1 cellular context compared by ENCODE assay signal in genomic region chr3:177196473-177197040, GRCh38.
TF ChIP-seq lines count a peak whose summit lies in the region.

No MANE protein-coding gene starts in this region.

TF ChIP-seq in GM23338, 12 proteins besides CTCF, POLR2A, EP300 and RAD21 (continued from another document):
- TF ChIP-seq ZNF462 (CRISPR knock-in tag; IDR thresholded peaks at IDR 0.05) = no peak
- no peak for TF ChIP-seq ZNF114 (CRISPR knock-in tag; IDR thresholded peaks at IDR 0.05)
- TF ChIP-seq NANOG (IDR thresholded peaks at IDR 0.05; ENCODE audit: borderline replicate concordance) = no peak
